ENCODE assay signal across 8 cellular contexts in the genomic region with DNA sequence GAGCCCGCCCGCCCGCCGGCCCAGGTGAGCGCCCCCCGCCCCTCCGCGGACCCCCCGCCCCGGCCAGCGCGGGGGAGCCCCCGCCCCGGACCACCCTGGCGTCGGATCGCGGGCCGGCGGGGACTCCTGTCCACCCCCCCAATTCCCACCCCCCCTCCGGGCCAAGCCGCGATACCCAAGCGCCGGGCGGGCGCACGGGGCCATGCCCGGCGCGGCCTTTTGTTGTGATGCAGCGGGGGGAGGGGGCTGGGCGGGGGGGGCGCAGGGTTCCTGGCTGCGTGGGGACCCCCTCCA. TPM values are rescaled to one million over a fixed set of nuclear protein-coding genes. Genes with fewer than 3 reads are reported as not detected.
DNase-seq lines count a peak whose midpoint lies in the region; ATAC-seq and TF ChIP-seq lines count a peak whose summit lies in the region.

No MANE protein-coding gene starts in this region.

- H3K27ac Mint-ChIP-seq in endodermal cell: no peak overlapping the region
- no peak overlapping the region for H3K27ac Mint-ChIP-seq in CD4-positive, alpha-beta memory T cell

- H3K4me3 Mint-ChIP-seq in endodermal cell: peak overlapping the region; percentile 64
- no peak overlapping the region for H3K4me3 Mint-ChIP-seq in CD4-positive, alpha-beta memory T cell

- TF ChIP-seq EP300 in ovary (IDR thresholded peaks at IDR 0.05): no peak

- peaks cover 53% of the 10 kb centered on the region for H3K4me1 Mint-ChIP-seq in endodermal cell
- peaks cover 2 to 32% (median 9%) of the 10 kb centered on the region in 4 donors for H3K4me1 Mint-ChIP-seq in CD4-positive, alpha-beta memory T cell

- no peaks in the 10 kb centered on the region for H3K27me3 ChIP-seq in BLaER1 treated with 17β-estradiol and CSF1 and Interleukin-3, amounts not matched to agents 10 nM and 100 nM
- H3K27me3 ChIP-seq in endodermal cell (ENCODE audit: control insufficient read depth, insufficient read depth, low read length, poor library complexity, severe bottlenecking): no peaks in the 10 kb centered on the region
- H3K27me3 ChIP-seq in ovary: no peaks in the 10 kb centered on the region
- no peaks in the 10 kb centered on the region for H3K27me3 ChIP-seq in CD4-positive, alpha-beta memory T cell (ENCODE audit: insufficient read depth, low read length)

- H3K36me3 ChIP-seq in BLaER1 treated with 17β-estradiol and CSF1 and Interleukin-3, amounts not matched to agents 10 nM and 100 nM: peaks cover 0 to 18% (median 10%) of the 10 kb centered on the region in 11 experiments; a peak in 15 of 22 replicates
- H3K36me3 ChIP-seq in endodermal cell (ENCODE audit: control insufficient read depth, insufficient read depth, low read length) (peaks cover 42% of the 10 kb centered on the region), ovary (no peaks in the 10 kb centered on the region)
- no peaks in the 10 kb centered on the region for H3K36me3 ChIP-seq in CD4-positive, alpha-beta memory T cell (ENCODE audit: insufficient read depth, low read length)

- POLR2A ChIA-PET in CD4-positive, alpha-beta memory T cell (lab: Charles Lee; ENCODE audit: partially characterized antibody): interaction anchor here (1.9 kb wide), 1 partner anchor 56 kb away, joined by 6 read pairs; a partner anchor contains a TSS

- no peak for TF ChIP-seq POLR2A in ovary (IDR thresholded peaks at IDR 0.05)

- peaks cover 27 to 44% (median 43%) of the 10 kb centered on the region in 11 experiments; a peak in 20 of 22 replicates for H4K20me1 ChIP-seq in BLaER1 treated with 17β-estradiol and CSF1 and Interleukin-3, amounts not matched to agents 10 nM and 100 nM

- peak overlapping the region; percentile 52 to 76 (median 67) for H3K4me3 ChIP-seq in BLaER1 treated with 17β-estradiol and CSF1 and Interleukin-3, amounts not matched to agents 10 nM and 100 nM
- H3K4me3 ChIP-seq in LNCaP clone FGC (ENCODE audit: low read depth, low read length) (peak overlapping the region; percentile 63), endodermal cell (ENCODE audit: low read length) (peak overlapping the region; percentile 81), ovary (peak overlapping the region; percentile 81)
- H3K4me3 ChIP-seq in CD4-positive, alpha-beta memory T cell (ENCODE audit: low read length in 2 of 2): no peak overlapping the region

- TF ChIP-seq CTCF in LNCaP clone FGC (IDR thresholded peaks at IDR 0.05; ENCODE audit: control insufficient read depth, extremely low read depth, insufficient read depth): no peak
- TF ChIP-seq CTCF in endodermal cell (conservative IDR thresholded peaks at IDR 0.05): no peak
- TF ChIP-seq CTCF in ovary (IDR thresholded peaks at IDR 0.05): no peak

- H3K27ac ChIP-seq in BLaER1 treated with 17β-estradiol and CSF1 and Interleukin-3, amounts not matched to agents 10 nM and 100 nM: peak overlapping the region; percentile 52 to 79 (median 71); a peak in 20 of 22 replicates
- no peak overlapping the region for H3K27ac ChIP-seq in endodermal cell (ENCODE audit: low read depth, low read length)
- H3K27ac ChIP-seq in ovary: peak overlapping the region; percentile 89 to 95
- H3K27ac ChIP-seq in CD4-positive, alpha-beta memory T cell (ENCODE audit: low read depth, low read length): no peak overlapping the region

- H3K9me3 ChIP-seq in BLaER1 treated with 17β-estradiol and CSF1 and Interleukin-3, amounts not matched to agents 10 nM and 100 nM (replicated peaks in 1 of 11): no peaks in the 10 kb centered on the region
- H3K9me3 ChIP-seq in endodermal cell (ENCODE audit: control insufficient read depth, low read length): no peaks in the 10 kb centered on the region
- H3K9me3 ChIP-seq in ovary: no peaks in the 10 kb centered on the region
- H3K9me3 ChIP-seq in CD4-positive, alpha-beta memory T cell (ENCODE audit: control insufficient read depth in 1 of 2, low read length in 2 of 2): no peaks in the 10 kb centered on the region

- DNase-seq in LNCaP clone FGC (ENCODE audit: low read depth): no peak
- DNase-seq in endodermal cell: no peak
- peak in 1 of 5 donors; percentile 44 for DNase-seq in ovary
- DNase-seq in CD4-positive, alpha-beta memory T cell: no peak
- DNase-seq in activated CD8-positive, alpha-beta memory T cell treated with anti-CD3 and anti-CD28 coated beads, Interleukin-2, amount 50 U/mL, for 48 hours: no peak

- CTCF ChIA-PET in CD4-positive, alpha-beta memory T cell (lab: Charles Lee; ENCODE audit: partially characterized antibody): no interaction called here

- H3K27me3 Mint-ChIP-seq in endodermal cell (ENCODE audit: insufficient read depth): no peaks in the 10 kb centered on the region
- H3K27me3 Mint-ChIP-seq in CD4-positive, alpha-beta memory T cell: no peaks in the 10 kb centered on the region

- no peaks in the 10 kb centered on the region for H3K9me3 Mint-ChIP-seq in endodermal cell
- no peaks in the 10 kb centered on the region for H3K9me3 Mint-ChIP-seq in CD4-positive, alpha-beta memory T cell

- peaks cover 37% of the 10 kb centered on the region for H3K36me3 Mint-ChIP-seq in endodermal cell (ENCODE audit: low read depth)
- no peaks in the 10 kb centered on the region for H3K36me3 Mint-ChIP-seq in CD4-positive, alpha-beta memory T cell

- intact Hi-C loops in ovary (cut with DNase I): loop anchor here in 1 of 4 donors (10.0 kb wide), 1 partner anchor 51 kb away; no protein-coding TSS in a partner anchor
- intact Hi-C loops in CD4-positive, alpha-beta memory T cell (cut with micrococcal nuclease): no loop called here

- peak overlapping the region in 8 of 11 experiments; percentile 64 to 99 (median 94); a peak in 10 of 22 replicates for H3K4me2 ChIP-seq in BLaER1 treated with 17β-estradiol and CSF1 and Interleukin-3, amounts not matched to agents 10 nM and 100 nM

- no peak for ATAC-seq in GM19467 (IDR thresholded peaks at IDR 0.05; ENCODE audit: unreplicated experiment)
- ATAC-seq in HG03045 (IDR thresholded peaks at IDR 0.05; ENCODE audit: unreplicated experiment): no peak

- peak overlapping the region; percentile 75 to 85 (median 82) for H3K9ac ChIP-seq in BLaER1 treated with 17β-estradiol and CSF1 and Interleukin-3, amounts not matched to agents 10 nM and 100 nM
- H3K9ac ChIP-seq in endodermal cell (ENCODE audit: extremely low read depth, low read length, poor library complexity, severe bottlenecking): peak overlapping the region; percentile 53

- H3K4me1 ChIP-seq in BLaER1 treated with 17β-estradiol and CSF1 and Interleukin-3, amounts not matched to agents 10 nM and 100 nM: peaks cover 58 to 80% (median 73%) of the 10 kb centered on the region in 10 experiments
- H3K4me1 ChIP-seq in endodermal cell (ENCODE audit: control insufficient read depth, insufficient read depth, low read length) (peaks cover 14% of the 10 kb centered on the region), ovary (ENCODE audit: insufficient read depth) (peaks cover 5% of the 10 kb centered on the region)
- peaks cover 6% of the 10 kb centered on the region for H3K4me1 ChIP-seq in CD4-positive, alpha-beta memory T cell (ENCODE audit: insufficient read depth, low read length)

- WGBS in endodermal cell (ENCODE audit: insufficient coverage in 1 of 2, insufficient read length in 1 of 2), 2 experiments: 0% methylated on average over 7 of the region's 35 CpGs; no CpG with 5 or more reads in 1 of the 2 experiments
- WGBS in ovary, 3 donors: 1 to 20% methylated on average over 1 to 34 of the region's 35 CpGs; no CpG with 5 or more reads in 1 of the 3 donors

RNA-seq across cellular contexts. Expression of a gene that starts 0.2 kb away (rescaled TPM):
- total RNA-seq in endodermal cell (100 to 1,000 TPM in 1 of 2 donors, 10 to 100 TPM in 1; 75.6 to 109 TPM), ovary (10 to 100 TPM; 23.1 to 72.7 (median 45.5) TPM)
- polyA plus RNA-seq in endodermal cell (2013, experiment 1 of 2): 48.4 TPM
- polyA plus RNA-seq in endodermal cell (2013, experiment 2 of 2): 41.1 TPM
- 10 to 100 TPM; 17.0 to 27.0 TPM for polyA plus RNA-seq in ovary
- 1 to 10 TPM; 4.1 to 4.5 TPM for total RNA-seq in CD4-positive, alpha-beta memory T cell
- under 1 TPM; 0.32 to 0.50 TPM for polyA plus RNA-seq in CD4-positive, alpha-beta memory T cell

RNA-seq across cellular contexts. Expression of a gene that starts 56.7 kb away (rescaled TPM):
- total RNA-seq in endodermal cell (10 to 100 TPM; 44.4 to 49.9 TPM), ovary (10 to 100 TPM; 27.1 to 66.0 (median 52.1) TPM)
- polyA plus RNA-seq in endodermal cell (2013, experiment 1 of 2): 60.3 TPM
- polyA plus RNA-seq in endodermal cell (2013, experiment 2 of 2): 61.4 TPM
- polyA plus RNA-seq in ovary: 10 to 100 TPM; 73.7 to 89.2 TPM
- 10 to 100 TPM; 11.1 to 11.9 TPM for total RNA-seq in CD4-positive, alpha-beta memory T cell
- 10 to 100 TPM; 18.6 to 25.3 TPM for polyA plus RNA-seq in CD4-positive, alpha-beta memory T cell

Comparison
In these comparisons a context has a peak if more than half of its experiments do, and no peak if none do; other contexts are left out.
1. H3K27ac ChIP-seq: peak in BLaER1 treated with 17β-estradiol and CSF1 and Interleukin-3, amounts not matched to agents 10 nM and 100 nM (11 of 11) and ovary (2 of 2); none in endodermal cell (single experiment) and CD4-positive, alpha-beta memory T cell (single experiment).
2. H3K4me3 ChIP-seq: peak in BLaER1 treated with 17β-estradiol and CSF1 and Interleukin-3, amounts not matched to agents 10 nM and 100 nM (10 of 10), LNCaP clone FGC (single experiment), endodermal cell (single experiment) and ovary (single experiment); none in CD4-positive, alpha-beta memory T cell (0 of 2).
3. RNA of a gene that starts 0.2 kb away (total RNA-seq): 75.6 to 109 TPM in endodermal cell and 23.1 to 72.7 TPM in ovary; 4.1 to 4.5 TPM in CD4-positive, alpha-beta memory T cell; every median in the first group is over 4 times any median in the second.